Comparison of ENCODE assay signal across 8 cellular contexts in the genomic region with DNA sequence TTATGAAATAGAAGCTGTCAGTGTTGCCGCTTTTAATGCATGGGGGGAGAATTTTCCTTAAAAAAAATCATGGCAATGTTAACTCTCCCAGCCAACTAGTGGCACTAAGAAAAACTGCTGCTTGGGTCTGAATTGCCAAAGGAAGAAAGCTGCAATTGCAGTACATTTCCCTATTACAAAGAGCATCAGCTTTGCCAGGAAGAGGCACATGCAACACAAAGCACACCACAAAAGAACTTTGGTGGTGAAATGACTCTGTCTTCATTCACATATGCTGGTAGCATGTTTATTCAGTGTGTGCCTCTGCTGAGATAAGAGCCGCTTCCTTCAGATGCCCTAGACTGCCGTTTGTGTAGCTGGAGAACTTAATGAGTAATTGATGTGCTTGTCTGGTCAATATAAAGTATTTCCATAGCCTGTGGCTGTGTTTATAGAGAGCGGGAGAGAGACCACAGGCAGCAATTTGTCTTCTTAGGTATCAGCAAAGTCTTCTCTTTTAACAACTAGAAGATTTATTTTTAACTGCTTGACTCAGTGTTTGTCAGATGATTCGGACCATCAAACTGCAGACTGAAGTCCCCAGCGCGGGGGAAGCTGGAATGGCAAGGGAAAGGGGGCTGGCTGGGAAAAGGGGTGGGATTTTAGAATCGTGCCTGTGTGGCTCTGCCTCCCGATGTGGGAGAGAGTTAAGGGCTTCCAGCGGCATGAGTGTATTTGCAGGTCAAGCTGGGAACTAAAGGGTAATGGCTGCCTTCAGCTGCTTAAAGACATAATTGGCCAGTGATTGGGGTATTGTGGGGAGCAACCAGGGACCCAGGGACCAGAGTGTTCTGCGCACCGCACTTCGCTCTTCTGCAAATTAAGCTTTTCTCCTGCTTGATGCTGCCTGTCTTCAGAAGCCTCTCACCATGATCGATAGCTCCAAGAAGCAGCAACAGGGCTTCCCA.
A peak's percentile ranks its signal among the peaks of the same experiment; 100 is the strongest.
DNase-seq lines count a peak whose midpoint lies in the region; ATAC-seq, FAIRE-seq and TF ChIP-seq lines count a peak whose summit lies in the region.

No MANE protein-coding gene starts in this region.

- no peak for ATAC-seq in GM18520 (IDR thresholded peaks at IDR 0.05; ENCODE audit: unreplicated experiment)

- intact Hi-C loops in posterior cingulate gyrus (cut with DNase I): no loop called here

- H3K27ac ChIP-seq in WERI-Rb-1: no peak overlapping the region
- peak overlapping the region; percentile 88 for H3K27ac ChIP-seq in cardiac muscle cell

- POLR2A ChIA-PET in BJ (lab: Charles Lee): interaction anchor here (0.6 kb wide), 1 partner anchor 17 kb away, joined by 3 read pairs; no protein-coding TSS in a partner anchor

- H3K27me3 ChIP-seq in BJ (ENCODE audit: control insufficient read depth, insufficient read depth, low read length) (no peaks in the 10 kb centered on the region), WERI-Rb-1 (ENCODE audit: insufficient read depth, low read depth, severe bottlenecking) (no peaks in the 10 kb centered on the region), cardiac muscle cell (no peaks in the 10 kb centered on the region)

- CTCF ChIA-PET in BJ (lab: Yijun Ruan, JAX): interaction anchor here (0.7 to 3.1 kb wide), 16 partner anchors 10 to 266 kb away, joined by 3 to 18 read pairs (median 4); a partner anchor contains a TSS

- no peak for DNase-seq in BJ (ENCODE audit: low read depth)
- DNase-seq in HTR-8/SVneo (ENCODE audit: insufficient read length, low spot score): peak; percentile 34
- DNase-seq in WERI-Rb-1: no peak
- peak; percentile 77 to 85 for DNase-seq in cardiac muscle cell (ENCODE audit: low read depth in 1 of 2, low spot score in 1 of 2)
- DNase-seq in posterior cingulate gyrus: peak in 9 of 10 donors; percentile 19 to 93 (median 60)
- no peak for DNase-seq in stimulated activated CD4-positive, alpha-beta T cell treated with anti-CD3 and anti-CD28 coated beads, Interleukin-15, amount 100 ng/mL, for 24 hours
- no peak for DNase-seq in epidermal melanocyte (ENCODE audit: insufficient read length, low spot score)

- H3K4me3 ChIP-seq in BJ (ENCODE audit: low read depth, low read length): peak overlapping the region; percentile 16
- no peak overlapping the region for H3K4me3 ChIP-seq in WERI-Rb-1 (ENCODE audit: low read depth, low read length)
- H3K4me3 ChIP-seq in cardiac muscle cell: peak overlapping the region; percentile 30

- TF ChIP-seq CTCF in BJ (IDR thresholded peaks at IDR 0.05; ENCODE audit: insufficient read depth, low read depth, low read length): peak; percentile 66
- 0 out of 2 replicates have a peak, but pooled peaks have one; percentile 9 for TF ChIP-seq CTCF in WERI-Rb-1 (IDR thresholded peaks at IDR 0.05; ENCODE audit: low read depth, low read length)
- peak; percentile 64 for TF ChIP-seq CTCF in cardiac muscle cell (IDR thresholded peaks at IDR 0.05; ENCODE audit: low read depth, low read length)

- H3K9me3 ChIP-seq in WERI-Rb-1 (ENCODE audit: severe bottlenecking) (no peaks in the 10 kb centered on the region), cardiac muscle cell (ENCODE audit: low read depth) (no peaks in the 10 kb centered on the region)

- FAIRE-seq in HTR-8/SVneo (lab: Jason Lieb, UNC): peak; percentile 20

- H3K36me3 ChIP-seq in BJ (ENCODE audit: control insufficient read depth, insufficient read depth, low read length): no peaks in the 10 kb centered on the region
- no peaks in the 10 kb centered on the region for H3K36me3 ChIP-seq in WERI-Rb-1
- no peaks in the 10 kb centered on the region for H3K36me3 ChIP-seq in cardiac muscle cell

- peaks cover 61% of the 10 kb centered on the region for H3K4me1 ChIP-seq in cardiac muscle cell (ENCODE audit: low read depth)

Comparison
In these comparisons a context has a peak if more than half of its experiments do, and no peak if none do; other contexts are left out.
1. DNase-seq: peak in HTR-8/SVneo (single experiment), cardiac muscle cell (2 of 2) and posterior cingulate gyrus (9 of 10); none in BJ (single experiment), WERI-Rb-1 (single experiment), stimulated activated CD4-positive, alpha-beta T cell treated with anti-CD3 and anti-CD28 coated beads, Interleukin-15, amount 100 ng/mL, for 24 hours (single experiment) and epidermal melanocyte (single experiment).
2. CTCF ChIP-seq: peak in every context shown above with its lines; median percentile 66 in BJ; 64 in cardiac muscle cell; 9 in WERI-Rb-1.